Comparison of ENCODE assay signal across 1 cellular context in genomic region chr10:97664282-97664850, GRCh38.
TF ChIP-seq lines count a peak whose summit lies in the region.

No MANE protein-coding gene starts in this region.

TF ChIP-seq in HepG2, 621 proteins besides CTCF, POLR2A, EP300 and RAD21 (continued from another document):
- TF ChIP-seq ARID5B (CRISPR knock-in tag; IDR thresholded peaks at IDR 0.05) (peak; percentile 32; the same call in 1 of the 2 replicates), ZNF253 (CRISPR knock-in tag; IDR thresholded peaks at IDR 0.05; ENCODE audit: borderline replicate concordance) (no peak), HNF4A (CRISPR knock-in tag; IDR thresholded peaks at IDR 0.05) (peak; percentile 84), AHDC1 (CRISPR knock-in tag; IDR thresholded peaks at IDR 0.05; ENCODE audit: borderline replicate concordance) (0 out of 2 replicates have a peak, but pooled peaks have one; percentile 29), CEBPG (CRISPR knock-in tag; IDR thresholded peaks at IDR 0.05) (peak; percentile 65), SSRP1 (CRISPR knock-in tag; IDR thresholded peaks at IDR 0.05) (no peak)
